ENCODE assay signal across 10 cellular contexts in the genomic region with DNA sequence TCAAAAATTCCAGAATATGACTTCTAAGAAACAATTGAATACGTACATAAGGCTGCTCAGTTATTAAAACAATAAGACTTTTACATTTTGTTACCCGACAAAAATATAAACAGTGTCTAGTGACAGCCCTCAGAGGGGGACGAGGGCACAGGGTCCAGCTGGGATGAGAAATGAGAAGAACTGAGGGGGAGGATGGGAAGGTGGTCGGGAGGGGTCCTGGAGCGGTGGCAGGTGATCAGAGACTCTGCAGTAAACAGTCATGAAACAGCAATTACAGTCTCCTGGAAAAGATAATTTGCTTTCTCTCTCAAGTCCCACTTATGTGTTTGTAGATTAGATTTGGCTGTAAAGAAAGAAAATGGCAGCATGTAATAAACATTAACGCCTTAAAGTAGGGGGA. TPM values are rescaled to one million over a fixed set of nuclear protein-coding genes. Genes with fewer than 3 reads are reported as not detected.
DNase-seq lines count a peak whose midpoint lies in the region; TF ChIP-seq lines count a peak whose summit lies in the region.
"Had no signal": no experiment of that assay in that cellular context is flagged by ENCODE, and none has a peak within 500 bp of the region (broad histone marks: within the 10 kb centered on the region; RNA-seq: fewer than 3 reads in every experiment).

No MANE protein-coding gene starts in this region.

- no peak for TF ChIP-seq CTCF in OCI-LY3 (IDR thresholded peaks at IDR 0.05; ENCODE audit: low read depth, low read length)
- no peak for TF ChIP-seq CTCF in endothelial cell (IDR thresholded peaks at IDR 0.05; ENCODE audit: unreplicated experiment)
- no peak for TF ChIP-seq CTCF in osteocyte (IDR thresholded peaks at IDR 0.05)
- no peak for TF ChIP-seq CTCF in OCI-LY7 (conservative IDR thresholded peaks at IDR 0.05; ENCODE audit: low read length)

- H3K79me2 ChIP-seq in ACC112 (ENCODE audit: control insufficient read depth, insufficient read depth, low read length, unreplicated experiment) (peaks cover 71% of the 10 kb centered on the region), OCI-LY3 (ENCODE audit: low read length) (peaks cover 60% of the 10 kb centered on the region), OCI-LY7 (ENCODE audit: insufficient read depth, low read depth, low read length) (no peaks in the 10 kb centered on the region; the same call in 1 of the 2 replicates)

- H4K20me1 ChIP-seq in OCI-LY3 (ENCODE audit: insufficient read depth, low read length) (no peaks in the 10 kb centered on the region), OCI-LY7 (ENCODE audit: insufficient read depth, low read length) (no peaks in the 10 kb centered on the region; the same call in 1 of the 2 replicates)

- peaks cover 11% of the 10 kb centered on the region for H3K27me3 Mint-ChIP-seq in endothelial cell (ENCODE audit: unreplicated experiment)
- no peaks in the 10 kb centered on the region for H3K27me3 Mint-ChIP-seq in osteocyte (ENCODE audit: unreplicated experiment)

- H3K36me3 Mint-ChIP-seq in endothelial cell (ENCODE audit: low read depth, unreplicated experiment): peaks cover 9% of the 10 kb centered on the region
- peaks cover 5% of the 10 kb centered on the region for H3K36me3 Mint-ChIP-seq in osteocyte (ENCODE audit: unreplicated experiment)

- DNase-seq in endothelial cell (ENCODE audit: low spot score): no peak
- no peak for DNase-seq in osteocyte (ENCODE audit: extremely low spot score, unreplicated experiment)
- DNase-seq in OCI-LY7 (ENCODE audit: low spot score): no peak
- DNase-seq in GM03348 (ENCODE audit: low spot score): no peak
- no peak for DNase-seq in NCI-H1436 treated with DMSO at 0.1 percent for 48 hours (lab: John Stamatoyannopoulos, UW)
- DNase-seq in pons (ENCODE audit: low spot score): no peak
- DNase-seq: NCI-H1417 treated with DMSO at 0.1 percent for 48 hours, nucleus accumbens had no signal

- H3K27ac ChIP-seq in ACC112 (ENCODE audit: low read depth, low read length) (peak overlapping the region; percentile 72; the same call in 1 of the 2 replicates), OCI-LY3 (ENCODE audit: low read length) (no peak overlapping the region), OCI-LY7 (ENCODE audit: low read depth, low read length, poor library complexity, severe bottlenecking) (no peak overlapping the region)

- H3K9me3 Mint-ChIP-seq in endothelial cell (ENCODE audit: unreplicated experiment): no peaks in the 10 kb centered on the region
- peaks cover 6% of the 10 kb centered on the region for H3K9me3 Mint-ChIP-seq in osteocyte (ENCODE audit: unreplicated experiment)

- H3K4me2 ChIP-seq in OCI-LY3 (ENCODE audit: low read length) (peak overlapping the region; percentile 71), OCI-LY7 (ENCODE audit: low read length) (no peak overlapping the region)

- no peak overlapping the region for H3K9ac ChIP-seq in OCI-LY3 (ENCODE audit: low read length)

- POLR2A ChIA-PET in OCI-LY7 (lab: Charles Lee): no interaction called here

- H3K4me3 Mint-ChIP-seq in endothelial cell (ENCODE audit: unreplicated experiment): no peak overlapping the region
- H3K4me3 Mint-ChIP-seq in osteocyte (ENCODE audit: unreplicated experiment): peak overlapping the region; percentile 64

- peaks cover 3% of the 10 kb centered on the region; the same call in 1 of the 2 replicates for H3K36me3 ChIP-seq in ACC112 (ENCODE audit: insufficient read depth, low read length)
- peaks cover 18% of the 10 kb centered on the region for H3K36me3 ChIP-seq in OCI-LY3 (replicated peaks; ENCODE audit: low read depth, low read length)
- no peaks in the 10 kb centered on the region for H3K36me3 ChIP-seq in OCI-LY7 (ENCODE audit: insufficient read depth, low read length)

- CTCF ChIA-PET in OCI-LY7 (lab: Charles Lee; ENCODE audit: unreplicated experiment): no interaction called here

- H3K4me3 ChIP-seq in ACC112 (ENCODE audit: low read depth, low read length) (no peak overlapping the region), OCI-LY3 (ENCODE audit: low read length) (peak overlapping the region; percentile 45), OCI-LY7 (ENCODE audit: low read depth, low read length, poor library complexity, severe bottlenecking) (no peak overlapping the region)

- H2AFZ ChIP-seq in ACC112 (ENCODE audit: low read length, unreplicated experiment): no peak overlapping the region
- H2AFZ ChIP-seq in OCI-LY3 (ENCODE audit: low read depth, low read length): no peak overlapping the region
- no peak overlapping the region for H2AFZ ChIP-seq in OCI-LY7 (ENCODE audit: low read length)

- H3K27me3 ChIP-seq in ACC112 (ENCODE audit: insufficient read depth, low read length) (no peaks in the 10 kb centered on the region), OCI-LY3 (ENCODE audit: low read depth, low read length) (no peaks in the 10 kb centered on the region)

- no TSS peak for BruUV-seq in OCI-LY7 (replicated peaks; lab: Mats Ljungman, UMichigan)

- no peaks in the 10 kb centered on the region for H3K9me2 ChIP-seq in OCI-LY7 (ENCODE audit: insufficient read depth, low read length)

- intact Hi-C loops in OCI-LY7 (cut with micrococcal nuclease; ENCODE audit: unreplicated experiment): no loop called here

- H3K4me1 ChIP-seq in ACC112 (ENCODE audit: control insufficient read depth, insufficient read depth, low read length, unreplicated experiment) (peaks cover 11% of the 10 kb centered on the region), OCI-LY3 (ENCODE audit: low read length) (peaks cover 46% of the 10 kb centered on the region), OCI-LY7 (ENCODE audit: insufficient read depth, low read length, poor library complexity, severe bottlenecking) (no peaks in the 10 kb centered on the region)

- H3K9me3 ChIP-seq in OCI-LY3 (ENCODE audit: insufficient read depth, low read length): no peaks in the 10 kb centered on the region; the same call in 1 of the 2 replicates
- no peaks in the 10 kb centered on the region for H3K9me3 ChIP-seq in OCI-LY7 (ENCODE audit: low read length)

- H3K27ac Mint-ChIP-seq in endothelial cell (ENCODE audit: unreplicated experiment) (peak overlapping the region; percentile 99), osteocyte (ENCODE audit: unreplicated experiment) (peak overlapping the region; percentile 88)

- H3K4me1 Mint-ChIP-seq in endothelial cell (ENCODE audit: unreplicated experiment) (peaks cover 81% of the 10 kb centered on the region), osteocyte (ENCODE audit: unreplicated experiment) (peaks cover 62% of the 10 kb centered on the region)

RNA-seq across cellular contexts. Expression of gene PACSIN2, which starts 56.0 kb away (rescaled TPM):
- total RNA-seq in endothelial cell (ENCODE audit: unreplicated experiment) (93.7 TPM), osteocyte (51.0 and 51.7 TPM in 2 replicates), OCI-LY7 (2022) (38.5 and 41.7 TPM in 2 replicates)
- 25.4 and 29.6 TPM in 2 replicates for total RNA-seq in OCI-LY7 (2014; rRNA removed; shearing (Covaris generic))
